ENCODE assay signal across 8 cellular contexts in the genomic region with DNA sequence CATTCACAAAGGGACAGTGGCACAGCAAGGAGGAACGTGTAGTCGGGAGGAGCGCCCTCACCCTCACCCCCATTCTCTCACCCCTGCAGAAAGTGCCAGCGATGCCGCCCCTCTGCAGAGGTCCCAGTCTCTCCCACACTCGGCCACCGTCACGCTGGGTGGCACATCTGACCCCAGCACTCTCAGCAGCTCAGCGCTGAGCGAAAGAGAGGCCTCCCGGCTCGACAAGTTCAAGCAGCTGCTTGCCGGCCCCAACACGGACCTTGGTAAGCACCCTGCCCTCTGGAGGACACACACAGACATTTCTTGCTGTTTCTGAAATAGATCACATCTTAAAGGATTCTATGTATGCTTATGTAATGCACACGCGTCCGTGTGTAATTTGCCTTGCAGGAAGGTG. TPM values are rescaled to one million over a fixed set of nuclear protein-coding genes. Genes with fewer than 3 reads are reported as not detected.
A peak's percentile ranks its signal among the peaks of the same experiment; 100 is the strongest.
DNase-seq lines count a peak whose midpoint lies in the region; ATAC-seq and TF ChIP-seq lines count a peak whose summit lies in the region.
"Had no signal": no experiment of that assay in that cellular context is flagged by ENCODE, and none has a peak within 500 bp of the region (broad histone marks: within the 10 kb centered on the region; RNA-seq: fewer than 3 reads in every experiment).

No MANE protein-coding gene starts in this region.

- peaks cover 51% of the 10 kb centered on the region for H3K36me3 Mint-ChIP-seq in endodermal cell (ENCODE audit: low read depth)
- peaks cover 15% of the 10 kb centered on the region for H3K36me3 Mint-ChIP-seq in osteocyte (ENCODE audit: unreplicated experiment)

- H3K36me3 ChIP-seq in OCI-LY3 (replicated peaks; ENCODE audit: low read depth, low read length) (peaks cover 82% of the 10 kb centered on the region), endodermal cell (ENCODE audit: control insufficient read depth, insufficient read depth, low read length) (peaks cover 43% of the 10 kb centered on the region)

- DNase-seq in GM13977 (ENCODE audit: low spot score) (no peak), endodermal cell (peak; percentile 63), osteocyte (ENCODE audit: extremely low spot score, unreplicated experiment) (peak; percentile 77)
- DNase-seq in activated CD4-positive, alpha-beta T cell treated with anti-CD3 and anti-CD28 coated beads for 1 hour: no peak
- DNase-seq: central memory CD4-positive, alpha-beta T cell had no signal

- H3K9me3 ChIP-seq in OCI-LY3 (ENCODE audit: insufficient read depth, low read length) (no peaks in the 10 kb centered on the region), endodermal cell (ENCODE audit: control insufficient read depth, low read length) (no peaks in the 10 kb centered on the region)

- H3K4me3 ChIP-seq in OCI-LY3 (ENCODE audit: low read length): no peak overlapping the region
- no peak overlapping the region for H3K4me3 ChIP-seq in endodermal cell (ENCODE audit: low read length)

- no peaks in the 10 kb centered on the region for H3K27me3 ChIP-seq in OCI-LY3 (ENCODE audit: low read depth, low read length)
- H3K27me3 ChIP-seq in endodermal cell (ENCODE audit: control insufficient read depth, insufficient read depth, low read length, poor library complexity, severe bottlenecking): no peaks in the 10 kb centered on the region

- H3K27ac ChIP-seq in OCI-LY3 (ENCODE audit: low read length) (peak overlapping the region; percentile 1; the same call in 1 of the 2 replicates), endodermal cell (ENCODE audit: low read depth, low read length) (no peak overlapping the region)

- peak overlapping the region; percentile 0; the same call in 1 of the 2 replicates for H3K4me2 ChIP-seq in OCI-LY3 (ENCODE audit: low read length)

- H3K9me3 Mint-ChIP-seq in endodermal cell (no peaks in the 10 kb centered on the region), osteocyte (ENCODE audit: unreplicated experiment) (no peaks in the 10 kb centered on the region)

- H3K9ac ChIP-seq in OCI-LY3 (ENCODE audit: low read length): no peak overlapping the region
- no peak overlapping the region for H3K9ac ChIP-seq in endodermal cell (ENCODE audit: extremely low read depth, low read length, poor library complexity, severe bottlenecking)

- H2AFZ ChIP-seq in OCI-LY3 (ENCODE audit: low read depth, low read length): no peak overlapping the region

- H3K27ac Mint-ChIP-seq in endodermal cell (peak overlapping the region; percentile 27), osteocyte (ENCODE audit: unreplicated experiment) (no peak overlapping the region)

- no peak for ATAC-seq in GM18868 (IDR thresholded peaks at IDR 0.05; ENCODE audit: unreplicated experiment)
- no peak for ATAC-seq in GM18870 (IDR thresholded peaks at IDR 0.05; ENCODE audit: unreplicated experiment)

- H3K4me1 ChIP-seq in OCI-LY3 (ENCODE audit: low read length) (peaks cover 35% of the 10 kb centered on the region), endodermal cell (ENCODE audit: control insufficient read depth, insufficient read depth, low read length) (no peaks in the 10 kb centered on the region)

- TF ChIP-seq CTCF in GM13977 (IDR thresholded peaks at IDR 0.05; ENCODE audit: extremely low read depth, insufficient read depth, missing control alignments) (peak; percentile 27), OCI-LY3 (IDR thresholded peaks at IDR 0.05; ENCODE audit: low read depth, low read length) (peak; percentile 60), endodermal cell (conservative IDR thresholded peaks at IDR 0.05) (peak; percentile 63), osteocyte (IDR thresholded peaks at IDR 0.05) (peak; percentile 31)

- peaks cover 97% of the 10 kb centered on the region for H4K20me1 ChIP-seq in OCI-LY3 (ENCODE audit: insufficient read depth, low read length)

- H3K4me3 Mint-ChIP-seq in endodermal cell: no peak overlapping the region
- no peak overlapping the region for H3K4me3 Mint-ChIP-seq in osteocyte (ENCODE audit: unreplicated experiment)

- in situ Hi-C loops in GM13977 (cut with MboI; ENCODE audit: low pct_unique_long_range_greater_than_20kb, low sequenced_read_pairs, unreplicated experiment): no loop called here

- H3K27me3 Mint-ChIP-seq in endodermal cell (ENCODE audit: insufficient read depth) (no peaks in the 10 kb centered on the region), osteocyte (ENCODE audit: unreplicated experiment) (no peaks in the 10 kb centered on the region)

- peaks cover 7% of the 10 kb centered on the region for H3K4me1 Mint-ChIP-seq in endodermal cell
- H3K4me1 Mint-ChIP-seq in osteocyte (ENCODE audit: unreplicated experiment): peaks cover 33% of the 10 kb centered on the region

- peaks cover 87% of the 10 kb centered on the region for H3K79me2 ChIP-seq in OCI-LY3 (ENCODE audit: low read length)

- WGBS in endodermal cell (ENCODE audit: insufficient coverage in 1 of 2, insufficient read length in 1 of 2), 2 experiments: 86 to 91% methylated on average over 12 to 17 of the region's 17 CpGs

RNA-seq across cellular contexts. Expression of gene TBC1D22A, which starts 34.9 kb away (rescaled TPM):
- 10 to 100 TPM; 21.0 to 27.9 TPM for total RNA-seq in endodermal cell
- polyA plus RNA-seq in endodermal cell (2013, experiment 1 of 2): 11.4 TPM
- 11.7 TPM for polyA plus RNA-seq in endodermal cell (2013, experiment 2 of 2)
- total RNA-seq in osteocyte: 28.9 and 29.1 TPM in 2 replicates

RNA-seq across cellular contexts. Expression of gene CERK, which starts 59.3 kb away (rescaled TPM):
- 10 to 100 TPM; 54.9 to 57.6 TPM for total RNA-seq in endodermal cell
- 63.5 TPM for polyA plus RNA-seq in endodermal cell (2013, experiment 1 of 2)
- polyA plus RNA-seq in endodermal cell (2013, experiment 2 of 2): 60.5 TPM
- total RNA-seq in osteocyte: 38.4 and 41.6 TPM in 2 replicates

Comparison
In these comparisons a context has a peak if more than half of its experiments do, and no peak if none do; other contexts are left out.
1. DNase-seq: peak in endodermal cell (single experiment) and osteocyte (single experiment); none in GM13977 (single experiment) and activated CD4-positive, alpha-beta T cell treated with anti-CD3 and anti-CD28 coated beads for 1 hour (single experiment).
2. Peak in every context shown above with its lines, with median percentiles within 50 percentile points of each other: CTCF ChIP-seq.